Comparison of ENCODE assay signal across 9 cellular contexts in the genomic region with DNA sequence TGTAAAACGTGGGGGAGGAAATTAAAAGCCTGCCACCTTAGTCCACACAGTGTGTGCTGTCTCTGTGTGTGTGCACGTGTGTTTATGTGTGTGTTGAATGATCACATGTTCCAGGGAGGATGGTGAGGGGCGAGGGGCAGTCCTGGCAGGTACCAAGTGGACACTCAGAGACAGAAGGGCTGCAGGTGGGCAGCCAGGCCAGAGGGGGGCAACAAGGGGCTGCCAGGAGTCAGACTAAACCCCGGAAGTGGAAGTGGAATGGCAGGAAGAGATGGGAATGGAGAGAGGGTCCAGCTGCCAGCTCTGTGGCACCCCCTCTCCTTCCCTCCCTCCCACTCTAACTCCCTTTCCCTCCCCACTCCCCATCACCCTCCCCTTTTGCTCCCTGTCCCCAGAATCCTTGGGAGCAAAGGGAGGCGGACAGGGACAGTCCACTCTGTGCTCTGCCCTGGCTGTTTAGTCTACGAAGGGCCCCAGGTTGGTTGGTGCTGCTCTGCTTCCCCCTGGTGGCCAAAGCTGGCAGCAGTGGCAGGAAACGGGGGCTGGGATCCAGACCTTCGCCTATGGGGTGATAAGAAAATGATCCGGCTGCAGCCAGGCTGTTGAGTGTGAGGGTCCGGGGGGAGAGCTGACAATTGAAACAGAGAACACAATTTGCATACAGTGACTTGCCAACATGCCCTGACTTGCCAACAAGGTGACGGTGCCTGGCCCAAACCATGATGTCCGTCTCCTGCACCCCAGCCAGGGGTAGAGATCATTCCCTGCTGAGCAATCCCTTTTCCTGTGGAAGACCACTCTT. TPM values are rescaled to one million over a fixed set of nuclear protein-coding genes. Genes with fewer than 3 reads are reported as not detected.
DNase-seq lines count a peak whose midpoint lies in the region; ATAC-seq and TF ChIP-seq lines count a peak whose summit lies in the region.
"Had no signal": no experiment of that assay in that cellular context is flagged by ENCODE, and none has a peak within 500 bp of the region (broad histone marks: within the 10 kb centered on the region; RNA-seq: fewer than 3 reads in every experiment).

No MANE protein-coding gene starts in this region.

- ATAC-seq in HG02678 (IDR thresholded peaks at IDR 0.05; ENCODE audit: unreplicated experiment): peak; percentile 65
- no peak for ATAC-seq in HG02623 (IDR thresholded peaks at IDR 0.05; ENCODE audit: unreplicated experiment)

- H3K9ac ChIP-seq in liver (ENCODE audit: low read depth in 1 of 2, low read length in 2 of 2): no peak overlapping the region

- H3K27ac ChIP-seq in liver (ENCODE audit: low read depth in 1 of 2, low read length in 2 of 2): no peak overlapping the region

- H3K27me3 ChIP-seq in liver (ENCODE audit: control insufficient read depth in 4 of 4, insufficient read depth in 4 of 4, low read length in 3 of 4): no peaks in the 10 kb centered on the region

- no peak overlapping the region for H3K4me3 Mint-ChIP-seq in activated CD4-positive, alpha-beta T cell treated with anti-CD3 and anti-CD28 coated beads, Interleukin-2, amount 10 ng/mL, durations not matched to agents 24 days and 14 days
- H3K4me3 Mint-ChIP-seq: stimulated activated naive CD8-positive, alpha-beta T cell treated with anti-CD3 and anti-CD28 coated beads, Interleukin-15, Interleukin-2, amounts not matched to agents 100 ng/mL and 50 ng/mL, for 24 hours had no signal

- no peak overlapping the region for H3K4me3 ChIP-seq in liver (ENCODE audit: low read depth in 1 of 3, low read length in 3 of 3)

- no peaks in the 10 kb centered on the region for H3K4me1 ChIP-seq in liver (ENCODE audit: control insufficient read depth in 4 of 4, insufficient read depth in 4 of 4, low read length in 3 of 4)

- peak; percentile 79 for DNase-seq in ELR (ENCODE audit: low read depth)
- peak; percentile 35 to 80 for DNase-seq in NCI-H446 (lab: John Stamatoyannopoulos, UW)
- DNase-seq in activated CD4-positive, alpha-beta T cell treated with anti-CD3 and anti-CD28 coated beads, Interleukin-2, amount 10 ng/mL, durations not matched to agents 24 days and 14 days: peak; percentile 92
- peak; percentile 84 for DNase-seq in dermis blood vessel endothelial cell
- DNase-seq in stimulated activated CD4-positive, alpha-beta T cell treated with anti-CD3 and anti-CD28 coated beads, Interleukin-4, amount 100 ng/mL, for 1 hour: peak; percentile 74

- intact Hi-C loops in activated CD4-positive, alpha-beta T cell treated with anti-CD3 and anti-CD28 coated beads, Interleukin-2, amount 10 ng/mL, durations not matched to agents 24 days and 14 days (cut with micrococcal nuclease): loop anchor here (1.0 to 5.0 kb wide), 3 partner anchors 57 to 412 kb away; no protein-coding TSS in a partner anchor

- H3K9me3 Mint-ChIP-seq in activated CD4-positive, alpha-beta T cell treated with anti-CD3 and anti-CD28 coated beads, Interleukin-2, amount 10 ng/mL, durations not matched to agents 24 days and 14 days: no peaks in the 10 kb centered on the region
- H3K9me3 Mint-ChIP-seq: stimulated activated naive CD8-positive, alpha-beta T cell treated with anti-CD3 and anti-CD28 coated beads, Interleukin-15, Interleukin-2, amounts not matched to agents 100 ng/mL and 50 ng/mL, for 24 hours had no signal

- peak; percentile 89 for TF ChIP-seq CTCF in liver (IDR thresholded peaks at IDR 0.05; ENCODE audit: low read depth, low read length, missing input control)

- peak; percentile 95 to 98 for TF ChIP-seq RAD21 in liver (IDR thresholded peaks at IDR 0.05)

- H3K36me3 Mint-ChIP-seq in activated CD4-positive, alpha-beta T cell treated with anti-CD3 and anti-CD28 coated beads, Interleukin-2, amount 10 ng/mL, durations not matched to agents 24 days and 14 days (ENCODE audit: low read depth): no peaks in the 10 kb centered on the region

- peaks cover 11% of the 10 kb centered on the region for H3K27me3 Mint-ChIP-seq in activated CD4-positive, alpha-beta T cell treated with anti-CD3 and anti-CD28 coated beads, Interleukin-2, amount 10 ng/mL, durations not matched to agents 24 days and 14 days

- 28% methylated on average over 12 of the region's 12 CpGs for WGBS in liver

- H3K27ac Mint-ChIP-seq in activated CD4-positive, alpha-beta T cell treated with anti-CD3 and anti-CD28 coated beads, Interleukin-2, amount 10 ng/mL, durations not matched to agents 24 days and 14 days: no peak overlapping the region
- H3K27ac Mint-ChIP-seq: stimulated activated naive CD8-positive, alpha-beta T cell treated with anti-CD3 and anti-CD28 coated beads, Interleukin-15, Interleukin-2, amounts not matched to agents 100 ng/mL and 50 ng/mL, for 24 hours had no signal

- no peaks in the 10 kb centered on the region for H3K36me3 ChIP-seq in liver (ENCODE audit: control insufficient read depth in 4 of 4, insufficient read depth in 3 of 4, low read depth in 1 of 4, low read length in 3 of 4)

- no peaks in the 10 kb centered on the region for H3K9me3 ChIP-seq in liver (ENCODE audit: control insufficient read depth in 4 of 4, low read length in 3 of 4)

- peaks cover 2% of the 10 kb centered on the region for H3K4me1 Mint-ChIP-seq in activated CD4-positive, alpha-beta T cell treated with anti-CD3 and anti-CD28 coated beads, Interleukin-2, amount 10 ng/mL, durations not matched to agents 24 days and 14 days

TF ChIP-seq in liver, 16 proteins besides CTCF, POLR2A, EP300 and RAD21 (continues in another document):
- TF ChIP-seq SP1 (IDR thresholded peaks at IDR 0.05): no peak
- no peak for TF ChIP-seq GABPA (IDR thresholded peaks at IDR 0.05 in 1 of 2, conservative IDR thresholded peaks at IDR 0.05 in 1 of 2)
- TF ChIP-seq, protein P1, sequence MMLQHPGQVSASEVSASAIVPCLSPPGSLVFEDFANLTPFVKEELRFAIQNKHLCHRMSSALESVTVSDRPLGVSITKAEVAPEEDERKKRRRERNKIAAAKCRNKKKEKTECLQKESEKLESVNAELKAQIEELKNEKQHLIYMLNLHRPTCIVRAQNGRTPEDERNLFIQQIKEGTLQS (IDR thresholded peaks at IDR 0.05): no peak
- no peak for TF ChIP-seq FOXA2 (IDR thresholded peaks at IDR 0.05)
- no peak for TF ChIP-seq EGR1 (IDR thresholded peaks at IDR 0.05; ENCODE audit: low read depth in 2 of 2)
- no peak for TF ChIP-seq HNF4A (conservative IDR thresholded peaks at IDR 0.05)
- TF ChIP-seq FOXA1 (IDR thresholded peaks at IDR 0.05): no peak
- no peak for TF ChIP-seq JUND (IDR thresholded peaks at IDR 0.05)
- TF ChIP-seq, protein P2, sequence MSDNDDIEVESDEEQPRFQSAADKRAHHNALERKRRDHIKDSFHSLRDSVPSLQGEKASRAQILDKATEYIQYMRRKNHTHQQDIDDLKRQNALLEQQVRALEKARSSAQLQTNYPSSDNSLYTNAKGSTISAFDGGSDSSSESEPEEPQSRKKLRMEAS (IDR thresholded peaks at IDR 0.05): no peak
- TF ChIP-seq HNF4G (IDR thresholded peaks at IDR 0.05): no peak
- no peak for TF ChIP-seq YY1 (IDR thresholded peaks at IDR 0.05)
- TF ChIP-seq, protein P3, sequence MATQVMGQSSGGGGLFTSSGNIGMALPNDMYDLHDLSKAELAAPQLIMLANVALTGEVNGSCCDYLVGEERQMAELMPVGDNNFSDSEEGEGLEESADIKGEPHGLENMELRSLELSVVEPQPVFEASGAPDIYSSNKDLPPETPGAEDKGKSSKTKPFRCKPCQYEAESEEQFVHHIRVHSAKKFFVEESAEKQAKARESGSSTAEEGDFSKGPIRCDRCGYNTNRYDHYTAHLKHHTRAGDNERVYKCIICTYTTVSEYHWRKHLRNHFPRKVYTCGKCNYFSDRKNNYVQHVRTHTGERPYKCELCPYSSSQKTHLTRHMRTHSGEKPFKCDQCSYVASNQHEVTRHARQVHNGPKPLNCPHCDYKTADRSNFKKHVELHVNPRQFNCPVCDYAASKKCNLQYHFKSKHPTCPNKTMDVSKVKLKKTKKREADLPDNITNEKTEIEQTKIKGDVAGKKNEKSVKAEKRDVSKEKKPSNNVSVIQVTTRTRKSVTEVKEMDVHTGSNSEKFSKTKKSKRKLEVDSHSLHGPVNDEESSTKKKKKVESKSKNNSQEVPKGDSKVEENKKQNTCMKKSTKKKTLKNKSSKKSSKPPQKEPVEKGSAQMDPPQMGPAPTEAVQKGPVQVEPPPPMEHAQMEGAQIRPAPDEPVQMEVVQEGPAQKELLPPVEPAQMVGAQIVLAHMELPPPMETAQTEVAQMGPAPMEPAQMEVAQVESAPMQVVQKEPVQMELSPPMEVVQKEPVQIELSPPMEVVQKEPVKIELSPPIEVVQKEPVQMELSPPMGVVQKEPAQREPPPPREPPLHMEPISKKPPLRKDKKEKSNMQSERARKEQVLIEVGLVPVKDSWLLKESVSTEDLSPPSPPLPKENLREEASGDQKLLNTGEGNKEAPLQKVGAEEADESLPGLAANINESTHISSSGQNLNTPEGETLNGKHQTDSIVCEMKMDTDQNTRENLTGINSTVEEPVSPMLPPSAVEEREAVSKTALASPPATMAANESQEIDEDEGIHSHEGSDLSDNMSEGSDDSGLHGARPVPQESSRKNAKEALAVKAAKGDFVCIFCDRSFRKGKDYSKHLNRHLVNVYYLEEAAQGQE (IDR thresholded peaks at IDR 0.05): no peak
- TF ChIP-seq, protein P4, sequence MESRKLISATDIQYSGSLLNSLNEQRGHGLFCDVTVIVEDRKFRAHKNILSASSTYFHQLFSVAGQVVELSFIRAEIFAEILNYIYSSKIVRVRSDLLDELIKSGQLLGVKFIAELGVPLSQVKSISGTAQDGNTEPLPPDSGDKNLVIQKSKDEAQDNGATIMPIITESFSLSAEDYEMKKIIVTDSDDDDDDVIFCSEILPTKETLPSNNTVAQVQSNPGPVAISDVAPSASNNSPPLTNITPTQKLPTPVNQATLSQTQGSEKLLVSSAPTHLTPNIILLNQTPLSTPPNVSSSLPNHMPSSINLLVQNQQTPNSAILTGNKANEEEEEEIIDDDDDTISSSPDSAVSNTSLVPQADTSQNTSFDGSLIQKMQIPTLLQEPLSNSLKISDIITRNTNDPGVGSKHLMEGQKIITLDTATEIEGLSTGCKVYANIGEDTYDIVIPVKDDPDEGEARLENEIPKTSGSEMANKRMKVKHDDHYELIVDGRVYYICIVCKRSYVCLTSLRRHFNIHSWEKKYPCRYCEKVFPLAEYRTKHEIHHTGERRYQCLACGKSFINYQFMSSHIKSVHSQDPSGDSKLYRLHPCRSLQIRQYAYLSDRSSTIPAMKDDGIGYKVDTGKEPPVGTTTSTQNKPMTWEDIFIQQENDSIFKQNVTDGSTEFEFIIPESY (IDR thresholded peaks at IDR 0.05): no peak
- no peak for TF ChIP-seq RXRA (IDR thresholded peaks at IDR 0.05)
- no peak for TF ChIP-seq NR2F2 (IDR thresholded peaks at IDR 0.05)

RNA-seq across cellular contexts. Expression of a gene that starts 24.4 kb away (rescaled TPM):
- total RNA-seq in activated CD4-positive, alpha-beta T cell treated with anti-CD3 and anti-CD28 coated beads, Interleukin-2, amount 10 ng/mL, durations not matched to agents 24 days and 14 days: not detected in 2 replicates
- total RNA-seq in dermis blood vessel endothelial cell (0.51 and 1.2 TPM in 2 replicates), liver (1 to 10 TPM; 2.4 to 3.7 TPM)
- polyA plus RNA-seq in liver: 1 to 10 TPM; 1.8 to 2.0 TPM

RNA-seq across cellular contexts. Expression of a gene that starts 29.6 kb away (rescaled TPM):
- total RNA-seq in activated CD4-positive, alpha-beta T cell treated with anti-CD3 and anti-CD28 coated beads, Interleukin-2, amount 10 ng/mL, durations not matched to agents 24 days and 14 days: not detected in 2 replicates
- total RNA-seq in dermis blood vessel endothelial cell (0.05 TPM in 1 of 2 replicates, not detected in the other), liver (under 1 TPM; 0.59 to 0.98 TPM)
- polyA plus RNA-seq in liver: 1 to 10 TPM in 1 of 2 donors, under 1 TPM in 1; 0.21 to 1.3 TPM
